12 cellular contexts compared by ENCODE assay signal in genomic region chr6:49815166-49815565, GRCh38. TPM values are rescaled to one million over a fixed set of nuclear protein-coding genes. Genes with fewer than 3 reads are reported as not detected.
"Had no signal": no experiment of that assay in that cellular context is flagged by ENCODE, and none has a peak within 500 bp of the region (broad histone marks: within the 10 kb centered on the region; RNA-seq: fewer than 3 reads in every experiment).

No MANE protein-coding gene starts in this region.

- ATAC-seq: GM23338, HCT116 had no signal

- H3K9me3 Mint-ChIP-seq: GM23338 had no signal

- FAIRE-seq: H1, H54 had no signal

- H2AFZ ChIP-seq: GM23248 had no signal

- H3K9me3 ChIP-seq: HAP-1 had no signal

- H3K4me2 ChIP-seq: GM23338 had no signal

- H3K4me3 ChIP-seq: GM23248, GM23338, HAP-1 had no signal

- H3K4me1 Mint-ChIP-seq: GM23338, H9 had no signal

- H3K9ac ChIP-seq: GM23248 had no signal

- H3K36me3 ChIP-seq: HAP-1 had no signal

- DNase-seq: GM23248, GOT3, H7, H9, HCEC 1CT, HFFc6 had no signal

- H3K4me3 Mint-ChIP-seq: GM23338, H9, HFFc6 had no signal

- H3K27ac Mint-ChIP-seq: GM23338, H9, HFFc6 had no signal

- H3K4me1 ChIP-seq: HAP-1 had no signal

- H3K27ac ChIP-seq: GM23248 had no signal

RNA-seq across cellular contexts. Expression of gene PGK2, which starts 28.1 kb away (rescaled TPM):
- total RNA-seq: GM23248, GM23338, H1, H4, H7, H9, HFFc6 had no signal
- polyA plus RNA-seq: GM23248, GM23338, H1 had no signal

RNA-seq across cellular contexts. Expression of gene CRISP1, which starts 51.2 kb away (rescaled TPM):
- total RNA-seq: GM23248, GM23338, H1, H4, H7, H9, HFFc6 had no signal
- polyA plus RNA-seq: GM23248, GM23338, H1 had no signal
